Comparison of ENCODE assay signal across 31 cellular contexts in the genomic region with DNA sequence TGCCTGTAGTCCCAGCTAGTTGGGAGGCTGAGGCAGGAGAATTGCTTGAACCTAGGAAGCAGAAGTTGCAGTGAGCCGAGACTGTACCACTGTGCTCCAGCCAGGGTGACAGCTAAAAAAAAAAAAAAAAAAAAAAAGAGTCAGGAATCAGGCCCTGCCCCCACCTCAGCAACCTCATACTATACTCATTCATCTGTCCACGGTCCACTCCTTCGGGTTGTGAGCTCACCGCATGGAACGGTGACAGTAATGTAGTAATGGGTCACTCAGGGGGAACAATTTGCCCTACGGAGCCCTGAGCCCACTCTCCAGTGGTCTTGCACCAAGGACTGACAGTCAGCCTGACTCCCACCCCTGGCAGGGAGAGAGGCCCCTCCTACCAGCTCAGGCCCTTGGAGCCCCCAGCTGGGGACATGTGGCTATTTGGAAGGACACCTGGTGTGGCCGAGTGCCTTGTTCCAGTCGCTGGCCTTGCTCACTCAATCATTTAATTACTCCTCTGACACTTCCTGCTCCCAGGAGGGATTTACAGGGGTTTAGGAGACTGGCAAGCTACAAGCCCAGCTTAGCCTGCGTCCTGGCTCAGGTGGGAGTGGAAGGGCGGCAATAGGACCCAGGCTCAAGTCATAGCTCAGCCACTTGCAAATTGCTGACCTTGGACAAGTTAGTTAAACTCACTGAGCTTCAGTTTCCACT. TPM values are rescaled to one million over a fixed set of nuclear protein-coding genes. Genes with fewer than 3 reads are reported as not detected.
A peak's percentile ranks its signal among the peaks of the same experiment; 100 is the strongest.
DNase-seq lines count a peak whose midpoint lies in the region; ATAC-seq and TF ChIP-seq lines count a peak whose summit lies in the region.
"Had no signal": no experiment of that assay in that cellular context is flagged by ENCODE, and none has a peak within 500 bp of the region (broad histone marks: within the 10 kb centered on the region; RNA-seq: fewer than 3 reads in every experiment).

No MANE protein-coding gene starts in this region.

- no peak overlapping the region; the same call in 1 of the 2 replicates for H3K27ac Mint-ChIP-seq in WTC11
- H3K27ac Mint-ChIP-seq: activated CD4-positive, alpha-beta memory T cell treated with anti-CD3 and anti-CD28 coated beads, Interleukin-2, amount 10 ng/mL, durations not matched to agents 7 days and 5 days; activated naive CD4-positive, alpha-beta T cell treated with anti-CD3 and anti-CD28 coated beads, Interleukin-2, amount 50 U/mL, for 72 hours; activated T-helper 1 cell treated with anti-CD3 and anti-CD28 coated beads, Interleukin-12 subunit alpha, Interleukin-12 subunit beta, Interleukin-2, Interleukin-4 antibody, amounts not matched to agents 30 ng/mL and 10 ng/mL and 1 ng/mL, durations not matched to agents 14 hours and 24 hours and 36 hours; IgD-negative memory B cell; stimulated activated effector memory CD8-positive, alpha-beta T cell treated with anti-CD3 and anti-CD28 coated beads, Interleukin-12 subunit alpha, Interleukin-12 subunit beta, amount 100 ng/mL, for 72 hours; T-helper 2 cell treated with Interferon-gamma antibody and Interleukin-4, amounts not matched to agents 5 μg/mL and 100 μg/mL, for 36 hours had no signal

- WGBS in right lobe of liver (ENCODE audit: insufficient coverage, low coverage, low lambda C conversion rate, missing lambda C conversion rate) = 52% methylated on average over 5 of the region's 10 CpGs

- TF ChIP-seq RAD21 in Ishikawa (IDR thresholded peaks at IDR 0.05; ENCODE audit: low read depth) = no peak

- TF ChIP-seq CTCF in WTC11 (IDR thresholded peaks at IDR 0.05) (no peak), right lobe of liver (IDR thresholded peaks at IDR 0.05) (no peak)

- no peaks in the 10 kb centered on the region for H3K27me3 ChIP-seq in right lobe of liver
- H3K27me3 ChIP-seq: BE2C, breast epithelium, left lung, transverse colon had no signal

- peak; percentile 71 for DNase-seq in Caki2 (ENCODE audit: low read depth)
- DNase-seq in WTC11 (ENCODE audit: low spot score) = no peak
- peak; percentile 96 for DNase-seq in left kidney (ENCODE audit: low read depth, low spot score)
- DNase-seq in GDM1 (lab: John Stamatoyannopoulos, UW) = no peak
- DNase-seq in DMS79 (lab: John Stamatoyannopoulos, UW) = no peak
- DNase-seq in right lobe of liver = no peak
- DNase-seq: activated CD4-positive, alpha-beta memory T cell treated with anti-CD3 and anti-CD28 coated beads, Interleukin-2, amount 10 ng/mL, durations not matched to agents 7 days and 5 days; activated CD8-positive, alpha-beta memory T cell treated with anti-CD3 and anti-CD28 coated beads, Interleukin-2, amount 50 U/mL, for 4 hours; BE2C; left lung; NCI-H1048; NCI-H1930; NCI-H2171 treated with DMSO at 0.1 percent for 48 hours; NCI-H510A; SHP77; transverse colon had no signal

- no peaks in the 10 kb centered on the region for H3K9me3 ChIP-seq in right lobe of liver
- H3K9me3 ChIP-seq: BE2C, breast epithelium, gastroesophageal sphincter, left lung, neutrophil, transverse colon had no signal

- no peaks in the 10 kb centered on the region for H3K36me3 Mint-ChIP-seq in WTC11
- H3K36me3 Mint-ChIP-seq: activated naive CD4-positive, alpha-beta T cell treated with anti-CD3 and anti-CD28 coated beads, Interleukin-2, amount 50 U/mL, for 72 hours; stimulated activated effector memory CD8-positive, alpha-beta T cell treated with anti-CD3 and anti-CD28 coated beads, Interleukin-12 subunit alpha, Interleukin-12 subunit beta, amount 100 ng/mL, for 72 hours had no signal

- intact Hi-C loops in right lobe of liver (cut with DNase I) = no loop called here

- no peaks in the 10 kb centered on the region for H3K4me1 ChIP-seq in right lobe of liver
- H3K4me1 ChIP-seq: breast epithelium, left lung, transverse colon had no signal

- no peak overlapping the region for H3K4me3 Mint-ChIP-seq in WTC11
- H3K4me3 Mint-ChIP-seq: activated CD4-positive, alpha-beta memory T cell treated with anti-CD3 and anti-CD28 coated beads, Interleukin-2, amount 10 ng/mL, durations not matched to agents 7 days and 5 days; activated T-helper 1 cell treated with anti-CD3 and anti-CD28 coated beads, Interleukin-12 subunit alpha, Interleukin-12 subunit beta, Interleukin-2, Interleukin-4 antibody, amounts not matched to agents 30 ng/mL and 10 ng/mL and 1 ng/mL, durations not matched to agents 14 hours and 24 hours and 36 hours; IgD-negative memory B cell; stimulated activated effector memory CD8-positive, alpha-beta T cell treated with anti-CD3 and anti-CD28 coated beads, Interleukin-12 subunit alpha, Interleukin-12 subunit beta, amount 100 ng/mL, for 72 hours; T-helper 2 cell treated with Interferon-gamma antibody and Interleukin-4, amounts not matched to agents 5 μg/mL and 100 μg/mL, for 36 hours had no signal

- CTCF ChIA-PET in WTC11 (lab: Charles Lee) = interaction anchor here (0.5 to 3.8 kb wide), 14 partner anchors 9 to 186 kb away, joined by 3 to 24 read pairs (median 3); partner anchors contain the start of gene CISH

- no peak for ATAC-seq in WTC11
- ATAC-seq in SK-N-SH treated with all-trans-retinoic acid at 6 μM for 48 hours = no peak
- ATAC-seq in right lobe of liver = no peak
- ATAC-seq: activated naive CD4-positive, alpha-beta T cell treated with anti-CD3 and anti-CD28 coated beads, Interleukin-2, amount 50 U/mL, for 72 hours; gastroesophageal sphincter; left lung; Panc1; stimulated activated effector memory CD8-positive, alpha-beta T cell treated with anti-CD3 and anti-CD28 coated beads, Interleukin-12 subunit alpha, Interleukin-12 subunit beta, amount 100 ng/mL, for 72 hours had no signal

- no peak overlapping the region for H3K27ac ChIP-seq in right lobe of liver
- H3K27ac ChIP-seq: breast epithelium, gastroesophageal sphincter, left lung, neutrophil, transverse colon had no signal

- H3K36me3 ChIP-seq in right lobe of liver = no peaks in the 10 kb centered on the region
- H3K36me3 ChIP-seq: BE2C, breast epithelium, gastroesophageal sphincter, left lung, neutrophil, transverse colon had no signal

- H3K4me1 Mint-ChIP-seq in WTC11 = peaks cover 56% of the 10 kb centered on the region

- POLR2A ChIA-PET in WTC11 (lab: Charles Lee) = interaction anchor here (0.6 to 1.0 kb wide), 5 partner anchors 16 to 862 kb away, joined by 3 to 4 read pairs (median 4); partner anchors contain the start of gene MANF

- H3K4me3 ChIP-seq in right lobe of liver = no peak overlapping the region
- H3K4me3 ChIP-seq: breast epithelium, gastroesophageal sphincter, left lung, transverse colon had no signal

- in situ Hi-C loops in Caki2 (cut with HindIII; ENCODE audit: low pct_unique_long_range_greater_than_20kb, low sequenced_read_pairs) = no loop called here

- no peak for TF ChIP-seq POLR2A in right lobe of liver (IDR thresholded peaks at IDR 0.05)

- H3K27me3 Mint-ChIP-seq in WTC11 (ENCODE audit: low read depth) = peaks cover 12% of the 10 kb centered on the region

- no peak for TF ChIP-seq EP300 in Ishikawa (IDR thresholded peaks at IDR 0.05; ENCODE audit: borderline replicate concordance)

- no peaks in the 10 kb centered on the region for H3K9me3 Mint-ChIP-seq in WTC11
- H3K9me3 Mint-ChIP-seq: activated CD4-positive, alpha-beta memory T cell treated with anti-CD3 and anti-CD28 coated beads, Interleukin-2, amount 10 ng/mL, durations not matched to agents 7 days and 5 days; activated naive CD4-positive, alpha-beta T cell treated with anti-CD3 and anti-CD28 coated beads, Interleukin-2, amount 50 U/mL, for 72 hours; activated T-helper 1 cell treated with anti-CD3 and anti-CD28 coated beads, Interleukin-12 subunit alpha, Interleukin-12 subunit beta, Interleukin-2, Interleukin-4 antibody, amounts not matched to agents 30 ng/mL and 10 ng/mL and 1 ng/mL, durations not matched to agents 14 hours and 24 hours and 36 hours; IgD-negative memory B cell; stimulated activated effector memory CD8-positive, alpha-beta T cell treated with anti-CD3 and anti-CD28 coated beads, Interleukin-12 subunit alpha, Interleukin-12 subunit beta, amount 100 ng/mL, for 72 hours; T-helper 2 cell treated with Interferon-gamma antibody and Interleukin-4, amounts not matched to agents 5 μg/mL and 100 μg/mL, for 36 hours had no signal

TF ChIP-seq in Ishikawa, 13 proteins besides CTCF, POLR2A, EP300 and RAD21 (continues in another document):
- no peak for TF ChIP-seq EGR1 (IDR thresholded peaks at IDR 0.05)
- TF ChIP-seq CREB1 (IDR thresholded peaks at IDR 0.05; ENCODE audit: low read depth) = no peak

TF ChIP-seq in WTC11, 78 proteins besides CTCF, POLR2A, EP300 and RAD21:
- TF ChIP-seq SMAD4 (CRISPR knock-in tag; IDR thresholded peaks at IDR 0.05) (no peak), ZNF423 (CRISPR knock-in tag; IDR thresholded peaks at IDR 0.05) (0 out of 2 replicates have a peak, but pooled peaks have one; percentile 31), ZNF671 (CRISPR knock-in tag; IDR thresholded peaks at IDR 0.05) (no peak)
TF ChIP-seq in WTC11: peak in this region for 1.

TF ChIP-seq in SK-N-SH treated with all-trans-retinoic acid at 6 μM for 48 hours, 23 proteins besides CTCF, POLR2A, EP300 and RAD21 (continues in another document):
- TF ChIP-seq ARNTL (CRISPR knock-in tag; IDR thresholded peaks at IDR 0.05; ENCODE audit: borderline replicate concordance, low read depth) (no peak), OSR1 (CRISPR knock-in tag; IDR thresholded peaks at IDR 0.05) (no peak), ZFP30 (CRISPR knock-in tag; IDR thresholded peaks at IDR 0.05) (no peak), SNAI2 (CRISPR knock-in tag; IDR thresholded peaks at IDR 0.05) (no peak), ESRRG (CRISPR knock-in tag; IDR thresholded peaks at IDR 0.05) (no peak)

RNA-seq across cellular contexts. Expression of gene CACNA2D2, which starts 19.9 kb away (rescaled TPM):
- total RNA-seq in Caki2 (2014; rRNA removed; shearing (Covaris generic); ENCODE audit: low replicate concordance) = 0.03 TPM in 2 replicates
- total RNA-seq in WTC11 (2021) (22.0 to 23.4 TPM (median 22.3 TPM) in 3 replicates), right lobe of liver (under 1 TPM in 5 of 6 experiments, not detected in 1; 0.06 to 0.39 (median 0.26) TPM)
- total RNA-seq: endothelial cell of umbilical vein, fibroblast of lung, myocyte, pulmonary artery endothelial cell had no signal

RNA-seq across cellular contexts. Expression of gene C3orf18, which starts 44.2 kb away (rescaled TPM):
- total RNA-seq in Caki2 (2014; rRNA removed; shearing (Covaris generic); ENCODE audit: low replicate concordance) = 3.8 and 7.1 TPM in 2 replicates
- total RNA-seq in WTC11 (2021) = 11.5 to 14.0 TPM (median 12.1 TPM) in 3 replicates
- 1 to 10 TPM; 2.0 to 7.8 (median 2.8) TPM for total RNA-seq in right lobe of liver

RNA-seq across cellular contexts. Expression of gene HEMK1, which starts 46.0 kb away (rescaled TPM):
- total RNA-seq in Caki2 (2014; rRNA removed; shearing (Covaris generic); ENCODE audit: low replicate concordance) = 13.2 and 25.6 TPM in 2 replicates
- 15.2 to 20.9 TPM (median 15.8 TPM) in 3 replicates for total RNA-seq in WTC11 (2021)
- total RNA-seq in right lobe of liver = 10 to 100 TPM; 10.5 to 19.4 (median 14.0) TPM

Comparison
In these comparisons a context has a peak if more than half of its experiments do, and no peak if none do; other contexts are left out.
1. DNase-seq: peak in Caki2 (single experiment) and left kidney (single experiment); none in WTC11 (single experiment), GDM1 (single experiment), DMS79 (single experiment) and right lobe of liver (0 of 3).
2. RNA of gene CACNA2D2, which starts 19.9 kb away (total RNA-seq): 22.0 to 23.4 TPM in WTC11; 0.06 to 0.39 TPM in right lobe of liver and 0.03 TPM in Caki2; every median in the first group is over 10 times any median in the second.